In genomic region chr3:5278666-5279065, GRCh38 we compare ENCODE assay signal across 30 cellular contexts.
"Had no signal": no experiment of that assay in that cellular context is flagged by ENCODE, and none has a peak within 500 bp of the region (broad histone marks: within the 10 kb centered on the region; RNA-seq: fewer than 3 reads in every experiment).

No MANE protein-coding gene starts in this region.

- H3K4me3 Mint-ChIP-seq: activated CD8-positive, alpha-beta T cell treated with anti-CD3 and anti-CD28 coated beads, Interleukin-2, amount 10 ng/mL, durations not matched to agents 7 days and 5 days; activated naive CD8-positive, alpha-beta T cell treated with anti-CD3 and anti-CD28 coated beads, Interleukin-2, amount 50 U/mL, for 24 hours; activated T-cell treated with anti-CD3 and anti-CD28 coated beads, Interleukin-2, amount 50 U/mL, for 24 hours; activated T-helper 1 cell treated with anti-CD3 and anti-CD28 coated beads, Interleukin-12 subunit alpha, Interleukin-12 subunit beta, Interleukin-2, Interleukin-4 antibody, amounts not matched to agents 30 ng/mL and 10 ng/mL and 1 ng/mL, durations not matched to agents 14 hours and 24 hours and 36 hours; brain; T-helper 2 cell treated with Interferon-gamma antibody and Interleukin-4, amounts not matched to agents 5 μg/mL and 100 μg/mL, for 36 hours had no signal

- H3K27me3 Mint-ChIP-seq: activated naive CD8-positive, alpha-beta T cell treated with anti-CD3 and anti-CD28 coated beads, Interleukin-2, amount 50 U/mL, for 24 hours; activated T-cell treated with anti-CD3 and anti-CD28 coated beads, Interleukin-2, amount 50 U/mL, for 24 hours had no signal

- H3K4me3 ChIP-seq: ascending aorta, K562, Peyer's patch, SJSA1 had no signal

- DNase-seq: activated CD4-positive, alpha-beta T cell treated with anti-CD3 and anti-CD28 coated beads for 4 hours; activated CD4-positive, alpha-beta T cell treated with anti-CD3 and anti-CD28 coated beads, Interleukin-2, amount 50 U/mL, for 4 hours; activated CD8-positive, alpha-beta T cell treated with anti-CD3 and anti-CD28 coated beads, Interleukin-2, amount 10 ng/mL, durations not matched to agents 7 days and 5 days; activated effector memory CD4-positive, alpha-beta T cell treated with Interleukin-2 at 50 U/mL for 16 hours; activated naive CD4-positive, alpha-beta T cell; activated naive CD8-positive, alpha-beta T cell treated with anti-CD3 and anti-CD28 coated beads, Interleukin-2, amount 50 U/mL, for 24 hours; activated T-cell treated with anti-CD3 and anti-CD28 coated beads, Interleukin-2, amount 50 U/mL, for 24 hours; amniotic stem cell; cerebellar nuclear complex; Karpas-422; NCI-H146; NCI-H187 treated with DMSO at 0.1 percent for 48 hours; NCI-H2081 treated with DMSO at 0.1 percent for 48 hours; NCI-H446 treated with DMSO at 0.1 percent for 48 hours; NCI-H526; NCI-H774; OCI-M1; Peyer's patch; SHP77; SW 1271 had no signal

- H3K4me1 Mint-ChIP-seq: activated naive CD8-positive, alpha-beta T cell treated with anti-CD3 and anti-CD28 coated beads, Interleukin-2, amount 50 U/mL, for 24 hours; brain had no signal

- H3K27ac Mint-ChIP-seq: activated CD8-positive, alpha-beta T cell treated with anti-CD3 and anti-CD28 coated beads, Interleukin-2, amount 10 ng/mL, durations not matched to agents 7 days and 5 days; activated naive CD4-positive, alpha-beta T cell treated with anti-CD3 and anti-CD28 coated beads, Interleukin-2, amount 50 U/mL, for 72 hours; activated naive CD8-positive, alpha-beta T cell treated with anti-CD3 and anti-CD28 coated beads, Interleukin-2, amount 50 U/mL, for 24 hours; activated T-cell treated with anti-CD3 and anti-CD28 coated beads, Interleukin-2, amount 50 U/mL, for 24 hours; activated T-helper 1 cell treated with anti-CD3 and anti-CD28 coated beads, Interleukin-12 subunit alpha, Interleukin-12 subunit beta, Interleukin-2, Interleukin-4 antibody, amounts not matched to agents 30 ng/mL and 10 ng/mL and 1 ng/mL, durations not matched to agents 14 hours and 24 hours and 36 hours; brain; T-helper 2 cell treated with Interferon-gamma antibody and Interleukin-4, amounts not matched to agents 5 μg/mL and 100 μg/mL, for 36 hours had no signal

- H3K36me3 ChIP-seq: ascending aorta, Peyer's patch, SJSA1 had no signal

- H3K27me3 ChIP-seq: ascending aorta, Peyer's patch, SJSA1 had no signal

- H3K27ac ChIP-seq: ascending aorta, Peyer's patch, RWPE1, SJSA1 had no signal

- H3K36me3 Mint-ChIP-seq: brain had no signal

- H3K4me1 ChIP-seq: ascending aorta, Peyer's patch, SJSA1 had no signal

- ATAC-seq: activated CD4-positive, CD25-positive, alpha-beta regulatory T cell treated with anti-CD3 and anti-CD28 coated beads, Interleukin-2, amount 50 U/mL, for 24 hours; activated CD8-positive, alpha-beta T cell treated with anti-CD3 and anti-CD28 coated beads, Interleukin-2, amount 10 ng/mL, durations not matched to agents 7 days and 5 days; activated naive CD4-positive, alpha-beta T cell treated with anti-CD3 and anti-CD28 coated beads, Interleukin-2, amount 50 U/mL, for 72 hours; activated naive CD8-positive, alpha-beta T cell treated with anti-CD3 and anti-CD28 coated beads, Interleukin-2, amount 50 U/mL, for 24 hours; K562; SK-N-SH treated with all-trans-retinoic acid at 6 μM for 48 hours had no signal

- H3K9me3 ChIP-seq: Peyer's patch, SJSA1 had no signal
